Comparison of ENCODE assay signal across 10 cellular contexts in genomic region chr7:75054744-75055527, GRCh38. TPM values are rescaled to one million over a fixed set of nuclear protein-coding genes. Genes with fewer than 3 reads are reported as not detected.
DNase-seq lines count a peak whose midpoint lies in the region; TF ChIP-seq lines count a peak whose summit lies in the region.
"Had no signal": no experiment of that assay in that cellular context is flagged by ENCODE, and none has a peak within 500 bp of the region (broad histone marks: within the 10 kb centered on the region; RNA-seq: fewer than 3 reads in every experiment).

No MANE protein-coding gene starts in this region.

- H3K27ac ChIP-seq in esophagus squamous epithelium (peak overlapping the region in 3 of 4 donors; percentile 64 to 80 (median 76)), mesodermal cell (ENCODE audit: low read depth, low read length, severe bottlenecking) (peak overlapping the region; percentile 68), uterus (peak overlapping the region; percentile 79 to 82)

- TF ChIP-seq POLR2A in esophagus squamous epithelium (IDR thresholded peaks at IDR 0.05) (no peak), uterus (IDR thresholded peaks at IDR 0.05) (no peak)

- H3K27me3 ChIP-seq in esophagus squamous epithelium (no peaks in the 10 kb centered on the region), uterus (no peaks in the 10 kb centered on the region)

- peaks cover 0 to 17% (median 6%) of the 10 kb centered on the region in 3 donors for H3K4me1 ChIP-seq in esophagus squamous epithelium
- H3K4me1 ChIP-seq in mesodermal cell (ENCODE audit: control insufficient read depth, insufficient read depth, low read length, poor library complexity, severe bottlenecking): peaks cover 10% of the 10 kb centered on the region
- H3K4me1 ChIP-seq in uterus: peaks cover 12 to 15% of the 10 kb centered on the region in 2 donors

- peak; percentile 40 for DNase-seq in DMS53 (lab: John Stamatoyannopoulos, UW)
- no peak for DNase-seq in DMS53 treated with DMSO at 0.1 percent for 48 hours (lab: John Stamatoyannopoulos, UW; ENCODE audit: unreplicated experiment)
- no peak for DNase-seq in esophagus squamous epithelium (lab: John Stamatoyannopoulos, UW)
- DNase-seq in uterus: peak; percentile 49 to 50
- DNase-seq in stimulated activated CD4-positive, alpha-beta T cell treated with anti-CD3 and anti-CD28 coated beads, Interleukin-2, amount 100 ng/mL, for 48 hours: no peak
- no peak for DNase-seq in SK-N-DZ (ENCODE audit: low spot score)
- no peak for DNase-seq in NCI-H2081 (lab: John Stamatoyannopoulos, UW)
- DNase-seq: NCI-H1694, T-cell had no signal

- H3K4me3 ChIP-seq in esophagus squamous epithelium (no peak overlapping the region), mesodermal cell (ENCODE audit: extremely low read depth, insufficient read depth, low read length, poor library complexity, severe bottlenecking) (no peak overlapping the region), uterus (no peak overlapping the region)

- H3K9me3 ChIP-seq in esophagus squamous epithelium: no peaks in the 10 kb centered on the region
- no peaks in the 10 kb centered on the region for H3K9me3 ChIP-seq in mesodermal cell (ENCODE audit: control insufficient read depth, low read length)
- H3K9me3 ChIP-seq in uterus: no peaks in the 10 kb centered on the region

- 78 to 84% methylated on average over 11 to 12 of the region's 12 CpGs for WGBS in esophagus squamous epithelium, 2 donors
- 90 to 98% methylated on average over 4 to 10 of the region's 12 CpGs for whole genome bisulfite sequencing in mesodermal cell (ENCODE audit: insufficient coverage in 2 of 2), 2 experiments

- intact Hi-C loops in esophagus squamous epithelium (cut with DNase I) (no loop called here), uterus (cut with DNase I; ENCODE audit: low total_unique reads) (no loop called here)

- H3K36me3 ChIP-seq in esophagus squamous epithelium (peaks cover 25 to 99% (median 33%) of the 10 kb centered on the region in 3 donors), mesodermal cell (ENCODE audit: control insufficient read depth, insufficient read depth, low read length) (peaks cover 89% of the 10 kb centered on the region), uterus (no peaks in the 10 kb centered on the region)

- no peak for TF ChIP-seq CTCF in esophagus squamous epithelium (IDR thresholded peaks at IDR 0.05)
- no peak for TF ChIP-seq CTCF in uterus (IDR thresholded peaks at IDR 0.05)

RNA-seq across cellular contexts. Expression of gene RCC1L, which starts 18.7 kb away (rescaled TPM):
- total RNA-seq in esophagus squamous epithelium (10 to 100 TPM; 41.0 to 48.4 (median 42.8) TPM), uterus (10 to 100 TPM in 3 of 4 donors, 1 to 10 TPM in 1; 7.4 to 52.6 (median 33.0) TPM)
- 37.0 TPM for polyA plus RNA-seq in mesodermal cell (2013, experiment 1 of 2)
- 30.3 TPM for polyA plus RNA-seq in mesodermal cell (2013, experiment 2 of 2)
- 74.0 and 86.1 TPM in 2 replicates for polyA plus RNA-seq in SK-N-DZ (2014; cell fraction: cytosol; rRNA removed)
- 44.0 and 45.6 TPM in 2 replicates for polyA plus RNA-seq in SK-N-DZ (2014; cell fraction: nucleus; rRNA removed)

RNA-seq across cellular contexts. Expression of gene GTF2IRD2B, which starts 37.5 kb away (rescaled TPM):
- 10 to 100 TPM in 3 of 4 donors, 1 to 10 TPM in 1; 7.8 to 42.7 (median 24.6) TPM for total RNA-seq in esophagus squamous epithelium
- polyA plus RNA-seq in mesodermal cell (2013, experiment 1 of 2): 9.6 TPM
- polyA plus RNA-seq in mesodermal cell (2013, experiment 2 of 2): 8.7 TPM
- 10 to 100 TPM; 24.3 to 92.7 (median 66.4) TPM for total RNA-seq in uterus
- 19.5 and 20.3 TPM in 2 replicates for polyA plus RNA-seq in SK-N-DZ (2014; cell fraction: cytosol; rRNA removed)
- 14.7 and 15.5 TPM in 2 replicates for polyA plus RNA-seq in SK-N-DZ (2014; cell fraction: nucleus; rRNA removed)

Comparison
In these comparisons a context has a peak if more than half of its experiments do, and no peak if none do; other contexts are left out.
1. DNase-seq: peak in DMS53 (single experiment) and uterus (2 of 2); none in DMS53 treated with DMSO at 0.1 percent for 48 hours (single experiment), esophagus squamous epithelium (single experiment), stimulated activated CD4-positive, alpha-beta T cell treated with anti-CD3 and anti-CD28 coated beads, Interleukin-2, amount 100 ng/mL, for 48 hours (0 of 2), SK-N-DZ (single experiment) and NCI-H2081 (0 of 2).
2. Peak in every context shown above with its lines, with median percentiles within 50 percentile points of each other: H3K27ac ChIP-seq.